ENCODE assay signal across 20 cellular contexts in the genomic region with DNA sequence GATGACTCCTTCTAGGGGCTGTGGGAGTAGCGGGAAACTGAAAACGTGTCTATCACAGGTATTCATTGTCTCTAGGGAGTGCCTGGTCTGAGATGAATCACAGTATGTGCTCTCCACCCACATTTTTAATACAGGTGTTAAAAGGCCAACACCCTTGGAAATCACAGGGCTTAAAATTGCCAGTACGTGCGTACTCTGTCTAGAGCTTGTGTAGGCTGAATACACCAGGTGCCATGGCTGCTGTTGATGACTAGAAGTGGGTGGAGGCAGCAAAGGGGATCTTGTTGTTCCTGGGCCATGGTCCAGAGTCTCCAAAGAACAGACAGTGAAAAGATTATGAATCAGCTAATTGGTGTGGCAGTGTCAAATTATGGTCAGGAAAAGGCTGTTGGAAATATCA. TPM values are rescaled to one million over a fixed set of nuclear protein-coding genes. Genes with fewer than 3 reads are reported as not detected.
DNase-seq lines count a peak whose midpoint lies in the region; ATAC-seq, FAIRE-seq and TF ChIP-seq lines count a peak whose summit lies in the region.
"Had no signal": no experiment of that assay in that cellular context is flagged by ENCODE, and none has a peak within 500 bp of the region (broad histone marks: within the 10 kb centered on the region; RNA-seq: fewer than 3 reads in every experiment).

No MANE protein-coding gene starts in this region.

- TF ChIP-seq CTCF in bronchial epithelial cell (IDR thresholded peaks at IDR 0.05; ENCODE audit: insufficient read depth, low read length, severe bottlenecking): no peak

- H3K9me3 ChIP-seq in mucosa of rectum (ENCODE audit: control insufficient read depth in 2 of 2, low read length in 2 of 2): no peaks in the 10 kb centered on the region
- H3K9me3 ChIP-seq: tibial artery had no signal

- H3K4me1 Mint-ChIP-seq in activated CD4-positive, alpha-beta T cell treated with anti-CD3 and anti-CD28 coated beads for 36 hours: no peaks in the 10 kb centered on the region
- H3K4me1 Mint-ChIP-seq in activated naive CD4-positive, alpha-beta T cell treated with anti-CD3 and anti-CD28 coated beads, Interleukin-2, amount 10 ng/mL, durations not matched to agents 7 days and 5 days: no peaks in the 10 kb centered on the region
- H3K4me1 Mint-ChIP-seq: CD14-positive monocyte; neural progenitor cell; stimulated activated effector memory CD8-positive, alpha-beta T cell treated with anti-CD3 and anti-CD28 coated beads, Interleukin-12 subunit alpha, Interleukin-12 subunit beta, amount 100 ng/mL, for 72 hours had no signal

- peaks cover 2 to 11% of the 10 kb centered on the region in 2 donors for H3K4me1 ChIP-seq in mucosa of rectum (ENCODE audit: control insufficient read depth in 2 of 2, insufficient read depth in 2 of 2, low read length in 2 of 2)
- H3K4me1 ChIP-seq: neural progenitor cell had no signal

- H3K27ac ChIP-seq in mucosa of rectum (ENCODE audit: low read depth in 2 of 2, low read length in 2 of 2): peak overlapping the region; percentile 74 to 91
- H3K27ac ChIP-seq: neural progenitor cell, tibial artery had no signal

- H3K27me3 Mint-ChIP-seq in activated CD4-positive, alpha-beta T cell treated with anti-CD3 and anti-CD28 coated beads for 36 hours: no peaks in the 10 kb centered on the region
- H3K27me3 Mint-ChIP-seq in activated naive CD4-positive, alpha-beta T cell treated with anti-CD3 and anti-CD28 coated beads, Interleukin-2, amount 10 ng/mL, durations not matched to agents 7 days and 5 days: no peaks in the 10 kb centered on the region

- H3K36me3 ChIP-seq in bronchial epithelial cell (ENCODE audit: control insufficient read depth, insufficient read depth, low read length) (no peaks in the 10 kb centered on the region), mucosa of rectum (ENCODE audit: control insufficient read depth in 2 of 2, insufficient read depth in 2 of 2, low read length in 2 of 2) (no peaks in the 10 kb centered on the region)
- H3K36me3 ChIP-seq: neural progenitor cell, tibial artery had no signal

- POLR2A ChIA-PET in activated CD4-positive, alpha-beta T cell treated with anti-CD3 and anti-CD28 coated beads for 36 hours (lab: Charles Lee): no interaction called here

- H3K27ac Mint-ChIP-seq in activated CD4-positive, alpha-beta T cell treated with anti-CD3 and anti-CD28 coated beads for 36 hours: no peak overlapping the region
- H3K27ac Mint-ChIP-seq in activated naive CD4-positive, alpha-beta T cell treated with anti-CD3 and anti-CD28 coated beads, Interleukin-2, amount 10 ng/mL, durations not matched to agents 7 days and 5 days: no peak overlapping the region
- H3K27ac Mint-ChIP-seq: activated T-helper 2 cell treated with anti-CD3 and anti-CD28 coated beads, Interferon-gamma antibody, Interleukin-2, Interleukin-4, amounts not matched to agents 10 μg/mL and 5 μg/mL and 100 μg/mL, durations not matched to agents 14 hours and 24 hours and 36 hours; CD14-positive monocyte; effector memory CD8-positive, alpha-beta T cell; neural progenitor cell; stimulated activated effector memory CD8-positive, alpha-beta T cell treated with anti-CD3 and anti-CD28 coated beads, Interleukin-12 subunit alpha, Interleukin-12 subunit beta, amount 100 ng/mL, for 72 hours had no signal

- CTCF ChIA-PET in activated CD4-positive, alpha-beta T cell treated with anti-CD3 and anti-CD28 coated beads for 36 hours (lab: Charles Lee): no interaction called here
- CTCF ChIA-PET in activated naive CD4-positive, alpha-beta T cell treated with anti-CD3 and anti-CD28 coated beads, Interleukin-2, amount 10 ng/mL, durations not matched to agents 7 days and 5 days (lab: Charles Lee): no interaction called here

- FAIRE-seq in bronchial epithelial cell (lab: Jason Lieb, UNC): peak; percentile 99

- no peaks in the 10 kb centered on the region for H3K36me3 Mint-ChIP-seq in activated CD4-positive, alpha-beta T cell treated with anti-CD3 and anti-CD28 coated beads for 36 hours (ENCODE audit: low read depth)
- H3K36me3 Mint-ChIP-seq in activated naive CD4-positive, alpha-beta T cell treated with anti-CD3 and anti-CD28 coated beads, Interleukin-2, amount 10 ng/mL, durations not matched to agents 7 days and 5 days: no peaks in the 10 kb centered on the region
- H3K36me3 Mint-ChIP-seq: CD14-positive monocyte; neural progenitor cell; stimulated activated effector memory CD8-positive, alpha-beta T cell treated with anti-CD3 and anti-CD28 coated beads, Interleukin-12 subunit alpha, Interleukin-12 subunit beta, amount 100 ng/mL, for 72 hours had no signal

- no peak for ATAC-seq in activated CD4-positive, alpha-beta T cell treated with anti-CD3 and anti-CD28 coated beads for 36 hours
- no peak for ATAC-seq in HG02938 (IDR thresholded peaks at IDR 0.05; ENCODE audit: unreplicated experiment)
- ATAC-seq: effector memory CD8-positive, alpha-beta T cell; Panc1; SK-N-SH treated with all-trans-retinoic acid at 6 μM for 48 hours; stimulated activated effector memory CD8-positive, alpha-beta T cell treated with anti-CD3 and anti-CD28 coated beads, Interleukin-12 subunit alpha, Interleukin-12 subunit beta, amount 100 ng/mL, for 72 hours had no signal

- no peak overlapping the region for H3K4me3 Mint-ChIP-seq in activated CD4-positive, alpha-beta T cell treated with anti-CD3 and anti-CD28 coated beads for 36 hours
- no peak overlapping the region for H3K4me3 Mint-ChIP-seq in activated naive CD4-positive, alpha-beta T cell treated with anti-CD3 and anti-CD28 coated beads, Interleukin-2, amount 10 ng/mL, durations not matched to agents 7 days and 5 days
- H3K4me3 Mint-ChIP-seq: CD14-positive monocyte; effector memory CD8-positive, alpha-beta T cell; neural progenitor cell; stimulated activated effector memory CD8-positive, alpha-beta T cell treated with anti-CD3 and anti-CD28 coated beads, Interleukin-12 subunit alpha, Interleukin-12 subunit beta, amount 100 ng/mL, for 72 hours had no signal

- H3K27me3 ChIP-seq in bronchial epithelial cell (ENCODE audit: control insufficient read depth, insufficient read depth, low read length) (no peaks in the 10 kb centered on the region), mucosa of rectum (ENCODE audit: control insufficient read depth in 2 of 2, insufficient read depth in 2 of 2, low read length in 2 of 2) (no peaks in the 10 kb centered on the region)
- H3K27me3 ChIP-seq: neural progenitor cell, tibial artery had no signal

- H3K4me3 ChIP-seq in bronchial epithelial cell (ENCODE audit: low read depth, low read length) (no peak overlapping the region), mucosa of rectum (ENCODE audit: low read length in 2 of 2) (no peak overlapping the region)
- H3K4me3 ChIP-seq: neural progenitor cell, tibial artery had no signal

- H3K9me3 Mint-ChIP-seq in activated CD4-positive, alpha-beta T cell treated with anti-CD3 and anti-CD28 coated beads for 36 hours (ENCODE audit: low read depth): no peaks in the 10 kb centered on the region
- H3K9me3 Mint-ChIP-seq in activated naive CD4-positive, alpha-beta T cell treated with anti-CD3 and anti-CD28 coated beads, Interleukin-2, amount 10 ng/mL, durations not matched to agents 7 days and 5 days: no peaks in the 10 kb centered on the region
- H3K9me3 Mint-ChIP-seq: activated T-helper 2 cell treated with anti-CD3 and anti-CD28 coated beads, Interferon-gamma antibody, Interleukin-2, Interleukin-4, amounts not matched to agents 10 μg/mL and 5 μg/mL and 100 μg/mL, durations not matched to agents 14 hours and 24 hours and 36 hours; effector memory CD8-positive, alpha-beta T cell; neural progenitor cell; stimulated activated effector memory CD8-positive, alpha-beta T cell treated with anti-CD3 and anti-CD28 coated beads, Interleukin-12 subunit alpha, Interleukin-12 subunit beta, amount 100 ng/mL, for 72 hours had no signal

- H3K9ac ChIP-seq in mucosa of rectum (ENCODE audit: low read depth in 1 of 2, low read length in 2 of 2): no peak overlapping the region
- H3K9ac ChIP-seq: neural progenitor cell had no signal

- DNase-seq in Daoy (ENCODE audit: low read depth) (peak; percentile 6), M059J (ENCODE audit: low read depth) (peak; percentile 62), bronchial epithelial cell (ENCODE audit: low read depth) (peak; percentile 100)
- DNase-seq in stimulated activated naive CD4-positive, alpha-beta T cell treated with Interleukin-2 at 50 U/mL for 16 hours (lab: John Stamatoyannopoulos, UW): no peak
- no peak for DNase-seq in activated CD4-positive, alpha-beta T cell treated with anti-CD3 and anti-CD28 coated beads for 36 hours
- DNase-seq in activated naive CD4-positive, alpha-beta T cell treated with anti-CD3 and anti-CD28 coated beads, Interleukin-2, amount 10 ng/mL, durations not matched to agents 7 days and 5 days: no peak
- DNase-seq: DMS79 treated with DMSO at 0.1 percent for 48 hours; effector memory CD8-positive, alpha-beta T cell; H7; NCI-H1105; NCI-H69; tibial artery had no signal

- intact Hi-C loops in activated CD4-positive, alpha-beta T cell treated with anti-CD3 and anti-CD28 coated beads for 36 hours (cut with DNase I, micrococcal nuclease): no loop called here

RNA-seq across cellular contexts. Expression of a gene that starts 35.1 kb away (rescaled TPM):
- total RNA-seq in Daoy (2014; rRNA removed; shearing (Covaris generic)): 28.2 and 49.8 TPM in 2 replicates
- 95.5 and 147 TPM in 2 replicates for total RNA-seq in M059J (2014; rRNA removed; shearing (Covaris generic))
- total RNA-seq in bronchial epithelial cell: 7.6 and 14.6 TPM in 2 replicates
- total RNA-seq in activated CD4-positive, alpha-beta T cell treated with anti-CD3 and anti-CD28 coated beads for 36 hours: not detected
- total RNA-seq: activated T-helper 2 cell treated with anti-CD3 and anti-CD28 coated beads, Interferon-gamma antibody, Interleukin-2, Interleukin-4, amounts not matched to agents 10 μg/mL and 5 μg/mL and 100 μg/mL, durations not matched to agents 14 hours and 24 hours and 36 hours had no signal

Comparison
In these comparisons a context has a peak if more than half of its experiments do, and no peak if none do; other contexts are left out.
1. DNase-seq: peak in Daoy (single experiment), M059J (single experiment) and bronchial epithelial cell (single experiment); none in stimulated activated naive CD4-positive, alpha-beta T cell treated with Interleukin-2 at 50 U/mL for 16 hours (single experiment), activated CD4-positive, alpha-beta T cell treated with anti-CD3 and anti-CD28 coated beads for 36 hours (single experiment) and activated naive CD4-positive, alpha-beta T cell treated with anti-CD3 and anti-CD28 coated beads, Interleukin-2, amount 10 ng/mL, durations not matched to agents 7 days and 5 days (single experiment).